In the genomic region with DNA sequence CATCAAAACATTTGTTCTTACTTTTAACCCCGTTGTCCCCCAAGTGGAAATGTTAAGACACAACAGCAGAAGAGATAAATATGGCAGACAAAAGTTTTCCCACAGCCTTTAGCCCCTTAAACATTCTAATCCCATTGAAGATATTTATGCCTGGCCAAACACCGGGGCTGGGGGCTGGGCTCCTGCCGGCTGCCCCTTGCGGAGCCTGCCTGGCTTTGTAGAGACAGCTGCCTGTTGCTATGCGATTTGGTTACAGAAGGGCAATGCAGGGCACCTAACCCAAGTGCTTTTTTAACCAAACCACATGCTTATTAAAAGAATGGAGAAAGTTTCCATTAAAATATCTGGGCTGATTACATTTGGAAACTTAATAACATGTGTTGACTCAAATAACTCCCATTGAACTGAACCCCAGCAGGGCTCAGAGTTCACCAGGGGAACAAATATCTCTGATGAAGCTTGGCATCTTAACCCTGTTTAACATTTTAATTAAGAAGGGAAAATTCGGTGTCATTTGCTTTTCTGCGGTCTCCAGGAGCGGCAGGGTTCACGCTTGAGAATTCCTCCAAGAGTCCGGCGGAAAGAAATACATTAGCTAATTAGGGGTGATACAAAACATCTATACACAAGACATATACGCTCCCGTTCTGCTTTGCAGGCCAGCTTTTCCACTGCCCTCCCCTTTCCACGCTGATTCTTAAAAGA, we compare ENCODE assay signal across 25 cellular contexts.
DNase-seq lines count a peak whose midpoint lies in the region; ATAC-seq, FAIRE-seq and TF ChIP-seq lines count a peak whose summit lies in the region.
"Had no signal": no experiment of that assay in that cellular context is flagged by ENCODE, and none has a peak within 500 bp of the region (broad histone marks: within the 10 kb centered on the region; RNA-seq: fewer than 3 reads in every experiment).

No MANE protein-coding gene starts in this region.

- H2AFZ ChIP-seq in H1 (ENCODE audit: low read length) (no peak overlapping the region), neuron (ENCODE audit: low read depth, low read length) (peak overlapping the region; percentile 9)
- H2AFZ ChIP-seq: hepatocyte had no signal

- POLR2A ChIA-PET in H1 (lab: Charles Lee; ENCODE audit: partially characterized antibody) = no interaction called here

- H3K36me3 ChIP-seq in H1 (ENCODE audit: control insufficient read depth in 2 of 4, insufficient read depth in 4 of 4, low read length in 3 of 4) (no peaks in the 10 kb centered on the region), neuron (ENCODE audit: insufficient read depth, low read length) (no peaks in the 10 kb centered on the region)
- H3K36me3 ChIP-seq: BE2C, brain microvascular endothelial cell had no signal

- no peak overlapping the region for H2BK15ac ChIP-seq in H1 (ENCODE audit: low read length)

- H4K5ac ChIP-seq in H1 (ENCODE audit: insufficient read length, low read depth, low read length) = no peak overlapping the region

- peak overlapping the region in 1 of 4 experiments; percentile 5; a peak in 2 of 8 replicates for H3K4me3 ChIP-seq in H1 (ENCODE audit: extremely low read depth in 1 of 4, insufficient read depth in 2 of 4, low read depth in 3 of 4, low read length in 4 of 4)
- H3K4me3 ChIP-seq in neuron (ENCODE audit: low read length) = peak overlapping the region; percentile 5
- H3K4me3 ChIP-seq: A549, hepatocyte, skin epidermis had no signal

- no peak overlapping the region for H2BK20ac ChIP-seq in H1 (ENCODE audit: low read length)

- H2BK12ac ChIP-seq in H1 (ENCODE audit: low read depth, low read length) = no peak overlapping the region; the same call in 1 of the 2 replicates

- no peaks in the 10 kb centered on the region for H3K27me3 ChIP-seq in H1 (replicated peaks in 1 of 4; ENCODE audit: control insufficient read depth in 3 of 4, extremely low read depth in 1 of 4, insufficient read depth in 3 of 4, low read length in 3 of 4)
- H3K27me3 ChIP-seq in neuron (ENCODE audit: insufficient read depth, low read length) = no peaks in the 10 kb centered on the region
- H3K27me3 ChIP-seq: BE2C, brain microvascular endothelial cell, hepatocyte had no signal

- H3K18ac ChIP-seq in H1 (ENCODE audit: extremely low read depth, low read length) = no peak overlapping the region

- H3K79me2 ChIP-seq in H1 (ENCODE audit: control insufficient read depth in 1 of 2, insufficient read depth in 2 of 2, low read length in 2 of 2) = no peaks in the 10 kb centered on the region
- H3K79me2 ChIP-seq: hepatocyte had no signal

- FAIRE-seq in H1 (lab: Jason Lieb, UNC) = peak; percentile 60
- FAIRE-seq: A549 had no signal

- H3K14ac ChIP-seq in H1 (ENCODE audit: insufficient read length) = no peak overlapping the region

- no peak for TF ChIP-seq EP300 in H1 (IDR thresholded peaks at IDR 0.05; ENCODE audit: borderline replicate concordance in 1 of 2, low read depth in 2 of 2, low read length in 2 of 2)

- no peak overlapping the region for H3K56ac ChIP-seq in H1 (replicated peaks; ENCODE audit: insufficient read length, low read depth, low read length)

- TF ChIP-seq POLR2A in H1 (IDR thresholded peaks at IDR 0.05; ENCODE audit: control extremely low read depth in 1 of 2, low read depth in 2 of 2, low read length in 2 of 2) = no peak

- H3K4me2 ChIP-seq in H1 (ENCODE audit: insufficient read depth in 1 of 2, low read depth in 2 of 2, low read length in 2 of 2) = peak overlapping the region; percentile 24 to 46; a peak in 3 of 4 replicates
- H3K4me2 ChIP-seq: A549 had no signal

- no peak overlapping the region for H3K23ac ChIP-seq in H1 (ENCODE audit: insufficient read length)

- H3K79me1 ChIP-seq in H1 (ENCODE audit: low read depth, low read length) = no peaks in the 10 kb centered on the region

- CTCF ChIA-PET in H1 (lab: Charles Lee; ENCODE audit: partially characterized antibody) = interaction anchor here (1.0 to 5.2 kb wide), 3 partner anchors 13 to 83 kb away, joined by 3 to 33 read pairs (median 4); no protein-coding TSS in a partner anchor

- H3K23me2 ChIP-seq in H1 (ENCODE audit: low read depth, low read length) = 0 out of 2 replicates have a peak, but pooled peaks cover 2% of the 10 kb centered on the region

- peak; percentile 76 for DNase-seq in G401 (ENCODE audit: low spot score)
- peak; percentile 85 for DNase-seq in NCI-H82 (lab: John Stamatoyannopoulos, UW)
- DNase-seq in H1 (ENCODE audit: low read depth in 1 of 2, low spot score in 2 of 2) = no peak
- DNase-seq in activated effector memory CD4-positive, alpha-beta T cell treated with anti-CD3 and anti-CD28 coated beads, Interleukin-2, amount 50 U/mL, for 16 hours = no peak
- no peak for DNase-seq in OCI-M2 (lab: John Stamatoyannopoulos, UW; ENCODE audit: unreplicated experiment)
- DNase-seq: activated CD4-positive, alpha-beta T cell treated with anti-CD3 and anti-CD28 coated beads, Interleukin-2, amount 10 ng/mL, durations not matched to agents 7 days and 5 days; activated naive CD8-positive, alpha-beta T cell treated with anti-CD3 and anti-CD28 coated beads, Interleukin-2, amount 10 ng/mL, durations not matched to agents 7 days and 5 days; BE2C; Calu3; EL; naive thymus-derived CD4-positive, alpha-beta T cell; NCI-H1105; NCI-H2107; NCI-H524 treated with DMSO at 0.1 percent for 48 hours; stimulated activated CD4-positive, alpha-beta T cell treated with anti-CD3 and anti-CD28 coated beads, Interleukin-4, amount 100 ng/mL, for 1 hour; stimulated activated naive CD8-positive, alpha-beta T cell treated with anti-CD3 and anti-CD28 coated beads, Interleukin-15, amount 100 ng/mL, for 72 hours had no signal

- no peak for TF ChIP-seq CTCF in H1 (IDR thresholded peaks at IDR 0.05; ENCODE audit: control extremely low read depth in 1 of 3, insufficient read depth in 1 of 3, low read depth in 1 of 3, low read length in 3 of 3)

- H3K9ac ChIP-seq in H1 (replicated peaks in 1 of 4; ENCODE audit: extremely low read depth in 1 of 4, low read depth in 3 of 4, low read length in 3 of 4) = no peak overlapping the region

- H3K4ac ChIP-seq in H1 (replicated peaks; ENCODE audit: insufficient read length, low read depth, low read length) = no peak overlapping the region

- peaks cover 9 to 18% (median 18%) of the 10 kb centered on the region in 4 experiments; a peak in 5 of 7 replicates for H3K4me1 ChIP-seq in H1 (replicated peaks in 1 of 4; ENCODE audit: control insufficient read depth in 3 of 4, insufficient read depth in 4 of 4, low read length in 3 of 4)
- peaks cover 47% of the 10 kb centered on the region for H3K4me1 ChIP-seq in neuron (ENCODE audit: insufficient read depth, low read length)
- H3K4me1 ChIP-seq: A549 had no signal

- no peak overlapping the region for H2AK5ac ChIP-seq in H1 (ENCODE audit: low read depth, low read length)

- H4K8ac ChIP-seq in H1 (ENCODE audit: extremely low read depth, insufficient read depth, low read length) = no peak overlapping the region

- no peak overlapping the region for H3K27ac ChIP-seq in H1 (ENCODE audit: low read depth, low read length)
- H3K27ac ChIP-seq: A549, brain microvascular endothelial cell, epithelial cell of prostate, hepatocyte, skin epidermis had no signal

- H3K9me3 ChIP-seq in H1 (ENCODE audit: insufficient read depth in 2 of 2, low read depth in 1 of 2, low read length in 1 of 2) (peaks cover 0 to 1% of the 10 kb centered on the region in 2 experiments; a peak in 1 of 4 replicates), neuron (ENCODE audit: low read length) (peaks cover 1% of the 10 kb centered on the region)
- H3K9me3 ChIP-seq: BE2C had no signal

- ATAC-seq in GM19035 (IDR thresholded peaks at IDR 0.05; ENCODE audit: unreplicated experiment) = no peak
- no peak for ATAC-seq in GM21825 (IDR thresholded peaks at IDR 0.05; ENCODE audit: unreplicated experiment)
- ATAC-seq: A549; activated T-helper 17 cell treated with anti-CD3 and anti-CD28 coated beads, Interleukin-2, amount 50 U/mL, for 72 hours; naive thymus-derived CD4-positive, alpha-beta T cell; stimulated activated naive CD8-positive, alpha-beta T cell treated with anti-CD3 and anti-CD28 coated beads, Interleukin-15, amount 100 ng/mL, for 72 hours had no signal

- no peaks in the 10 kb centered on the region for H4K20me1 ChIP-seq in H1 (replicated peaks in 1 of 2; ENCODE audit: control insufficient read depth in 1 of 2, insufficient read depth in 2 of 2, low read length in 2 of 2)

- H2BK5ac ChIP-seq in H1 (ENCODE audit: low read depth, low read length) = no peak overlapping the region

- in situ Hi-C loops in G401 (cut with HindIII; ENCODE audit: low sequenced_read_pairs) = no loop called here

- H2BK120ac ChIP-seq in H1 (replicated peaks; ENCODE audit: low read depth, low read length) = no peak overlapping the region

- no peak overlapping the region for H4K91ac ChIP-seq in H1 (replicated peaks; ENCODE audit: insufficient read length, low read length)

- no peak for TF ChIP-seq RAD21 in H1 (IDR thresholded peaks at IDR 0.05 in 1 of 2, conservative IDR thresholded peaks at IDR 0.05 in 1 of 2; ENCODE audit: low read depth in 2 of 2, low read length in 2 of 2)

- 39% methylated on average over 14 of the region's 14 CpGs; no CpG with 5 or more reads in 1 of the 2 experiments for WGBS in H1 (ENCODE audit: extremely low coverage in 1 of 2, insufficient coverage in 1 of 2, insufficient read length in 1 of 2, insufficient replicate concordance in 2 of 2, low coverage in 1 of 2, low lambda C conversion rate in 2 of 2, missing lambda C conversion rate in 1 of 2), 2 experiments

TF ChIP-seq in H1, 55 proteins besides CTCF, POLR2A, EP300 and RAD21 (continues in another document):
- no peak for TF ChIP-seq POU5F1 (IDR thresholded peaks at IDR 0.05; ENCODE audit: low read depth, low read length)

Comparison
In these comparisons a context has a peak if more than half of its experiments do, and no peak if none do; other contexts are left out.
1. DNase-seq: peak in G401 (single experiment) and NCI-H82 (single experiment); none in H1 (0 of 2), activated effector memory CD4-positive, alpha-beta T cell treated with anti-CD3 and anti-CD28 coated beads, Interleukin-2, amount 50 U/mL, for 16 hours (single experiment) and OCI-M2 (single experiment).